Comparison of ENCODE assay signal across 17 cellular contexts in genomic region chr1:91689586-91690481, GRCh38.
DNase-seq lines count a peak whose midpoint lies in the region; ATAC-seq and TF ChIP-seq lines count a peak whose summit lies in the region.
"Had no signal": no experiment of that assay in that cellular context is flagged by ENCODE, and none has a peak within 500 bp of the region (broad histone marks: within the 10 kb centered on the region; RNA-seq: fewer than 3 reads in every experiment).

No MANE protein-coding gene starts in this region.

- H3K27ac ChIP-seq in coronary artery (peak overlapping the region; percentile 66 to 75), left lung (peak overlapping the region; percentile 20 to 55), spleen (peak overlapping the region; percentile 32 to 83 (median 74)), dorsolateral prefrontal cortex (no peak overlapping the region)

- DNase-seq in LNCaP clone FGC (ENCODE audit: low read depth) (peak; percentile 7), coronary artery (ENCODE audit: low spot score) (no peak), left lung (no peak), spleen (no peak), amniotic stem cell (lab: John Stamatoyannopoulos, UW) (no peak), dorsolateral prefrontal cortex (no peak)
- DNase-seq: activated CD4-positive, alpha-beta memory T cell treated with anti-CD3 and anti-CD28 coated beads for 36 hours; activated effector memory CD4-positive, alpha-beta T cell treated with anti-CD3 and anti-CD28 coated beads, Interleukin-2, amount 50 U/mL, for 16 hours; AML-193; hippocampal formation; mammary epithelial cell; nucleus accumbens; SIG-M5; stimulated activated CD4-positive, alpha-beta T cell treated with anti-CD3 and anti-CD28 coated beads, Interleukin-12 subunit alpha, Interleukin-12 subunit beta, amount 100 ng/mL, for 4 hours; T-helper 9 cell had no signal

- no peak for TF ChIP-seq POLR2A in spleen (IDR thresholded peaks at IDR 0.05)

- H3K4me1 ChIP-seq in left lung = peaks cover 0 to 31% of the 10 kb centered on the region in 2 donors
- H3K4me1 ChIP-seq in spleen = peaks cover 31 to 88% (median 58%) of the 10 kb centered on the region in 6 donors

- H3K36me3 ChIP-seq in left lung = no peaks in the 10 kb centered on the region
- H3K36me3 ChIP-seq in spleen = peaks cover 0 to 32% (median 0%) of the 10 kb centered on the region in 6 donors

- TF ChIP-seq CTCF in LNCaP clone FGC (IDR thresholded peaks at IDR 0.05; ENCODE audit: control insufficient read depth, extremely low read depth, insufficient read depth) = no peak
- no peak for TF ChIP-seq CTCF in coronary artery (IDR thresholded peaks at IDR 0.05)
- TF ChIP-seq CTCF in left lung (IDR thresholded peaks at IDR 0.05) = no peak
- TF ChIP-seq CTCF in spleen (IDR thresholded peaks at IDR 0.05 in 8 of 11, conservative IDR thresholded peaks at IDR 0.05 in 3 of 11) = no peak
- no peak for TF ChIP-seq CTCF in dorsolateral prefrontal cortex (IDR thresholded peaks at IDR 0.05 in 54 of 56, conservative IDR thresholded peaks at IDR 0.05 in 2 of 56; ENCODE audit: low read depth in 1 of 56, partially characterized antibody in 56 of 56)

- H3K4me3 ChIP-seq in LNCaP clone FGC (ENCODE audit: low read depth, low read length) (peak overlapping the region; percentile 19; the same call in 1 of the 2 replicates), coronary artery (no peak overlapping the region), left lung (no peak overlapping the region), spleen (no peak overlapping the region), dorsolateral prefrontal cortex (no peak overlapping the region)

- intact Hi-C loops in left lung (cut with DNase I) (no loop called here), spleen (cut with DNase I; ENCODE audit: low total_unique reads) (no loop called here), dorsolateral prefrontal cortex (cut with DNase I) (no loop called here)

- ATAC-seq in left lung (no peak), HG03521 (IDR thresholded peaks at IDR 0.05; ENCODE audit: unreplicated experiment) (no peak), GM19395 (IDR thresholded peaks at IDR 0.05; ENCODE audit: unreplicated experiment) (no peak)

- no peaks in the 10 kb centered on the region for H3K27me3 ChIP-seq in left lung
- no peaks in the 10 kb centered on the region for H3K27me3 ChIP-seq in spleen (replicated peaks in 1 of 7)
- H3K27me3 ChIP-seq in dorsolateral prefrontal cortex = peaks cover 0 to 5% (median 0%) of the 10 kb centered on the region in 45 donors

- 56 to 79% (median 72%) methylated on average over 12 of the region's 12 CpGs for WGBS in spleen, 5 donors

- no peaks in the 10 kb centered on the region for H3K9me3 ChIP-seq in left lung
- H3K9me3 ChIP-seq in spleen = no peaks in the 10 kb centered on the region

Comparison
In these comparisons a context has a peak if more than half of its experiments do, and no peak if none do; other contexts are left out.
1. H3K27ac ChIP-seq: peak in coronary artery (2 of 2), left lung (2 of 2) and spleen (8 of 8); none in dorsolateral prefrontal cortex (0 of 59).